In the genomic region with DNA sequence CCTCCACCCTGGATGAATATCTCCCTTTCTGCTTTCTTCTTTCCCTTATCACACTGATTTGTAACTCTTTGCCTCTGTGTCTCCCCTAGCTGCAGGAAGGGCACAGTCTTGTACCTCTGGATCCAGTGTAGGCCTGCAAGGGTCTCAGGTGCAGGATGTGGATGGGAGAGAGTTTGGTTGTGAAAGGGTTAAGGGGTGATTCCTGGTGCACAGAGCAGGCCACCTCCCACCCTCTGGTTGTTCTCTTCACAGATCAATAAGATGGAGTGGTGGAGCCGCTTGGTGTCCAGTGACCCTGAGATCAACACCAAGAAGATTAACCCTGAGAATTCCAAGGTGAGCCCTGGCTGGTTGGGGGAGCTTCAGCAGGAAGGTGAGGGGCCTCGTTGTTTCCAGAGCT, we compare ENCODE assay signal across 1 cellular context.
A peak's percentile ranks its signal among the peaks of the same experiment; 100 is the strongest.
TF ChIP-seq lines count a peak whose summit lies in the region.

No MANE protein-coding gene starts in this region.

TF ChIP-seq in HepG2, 621 proteins besides CTCF, POLR2A, EP300 and RAD21 (continued from another document):
- TF ChIP-seq, protein P1, sequence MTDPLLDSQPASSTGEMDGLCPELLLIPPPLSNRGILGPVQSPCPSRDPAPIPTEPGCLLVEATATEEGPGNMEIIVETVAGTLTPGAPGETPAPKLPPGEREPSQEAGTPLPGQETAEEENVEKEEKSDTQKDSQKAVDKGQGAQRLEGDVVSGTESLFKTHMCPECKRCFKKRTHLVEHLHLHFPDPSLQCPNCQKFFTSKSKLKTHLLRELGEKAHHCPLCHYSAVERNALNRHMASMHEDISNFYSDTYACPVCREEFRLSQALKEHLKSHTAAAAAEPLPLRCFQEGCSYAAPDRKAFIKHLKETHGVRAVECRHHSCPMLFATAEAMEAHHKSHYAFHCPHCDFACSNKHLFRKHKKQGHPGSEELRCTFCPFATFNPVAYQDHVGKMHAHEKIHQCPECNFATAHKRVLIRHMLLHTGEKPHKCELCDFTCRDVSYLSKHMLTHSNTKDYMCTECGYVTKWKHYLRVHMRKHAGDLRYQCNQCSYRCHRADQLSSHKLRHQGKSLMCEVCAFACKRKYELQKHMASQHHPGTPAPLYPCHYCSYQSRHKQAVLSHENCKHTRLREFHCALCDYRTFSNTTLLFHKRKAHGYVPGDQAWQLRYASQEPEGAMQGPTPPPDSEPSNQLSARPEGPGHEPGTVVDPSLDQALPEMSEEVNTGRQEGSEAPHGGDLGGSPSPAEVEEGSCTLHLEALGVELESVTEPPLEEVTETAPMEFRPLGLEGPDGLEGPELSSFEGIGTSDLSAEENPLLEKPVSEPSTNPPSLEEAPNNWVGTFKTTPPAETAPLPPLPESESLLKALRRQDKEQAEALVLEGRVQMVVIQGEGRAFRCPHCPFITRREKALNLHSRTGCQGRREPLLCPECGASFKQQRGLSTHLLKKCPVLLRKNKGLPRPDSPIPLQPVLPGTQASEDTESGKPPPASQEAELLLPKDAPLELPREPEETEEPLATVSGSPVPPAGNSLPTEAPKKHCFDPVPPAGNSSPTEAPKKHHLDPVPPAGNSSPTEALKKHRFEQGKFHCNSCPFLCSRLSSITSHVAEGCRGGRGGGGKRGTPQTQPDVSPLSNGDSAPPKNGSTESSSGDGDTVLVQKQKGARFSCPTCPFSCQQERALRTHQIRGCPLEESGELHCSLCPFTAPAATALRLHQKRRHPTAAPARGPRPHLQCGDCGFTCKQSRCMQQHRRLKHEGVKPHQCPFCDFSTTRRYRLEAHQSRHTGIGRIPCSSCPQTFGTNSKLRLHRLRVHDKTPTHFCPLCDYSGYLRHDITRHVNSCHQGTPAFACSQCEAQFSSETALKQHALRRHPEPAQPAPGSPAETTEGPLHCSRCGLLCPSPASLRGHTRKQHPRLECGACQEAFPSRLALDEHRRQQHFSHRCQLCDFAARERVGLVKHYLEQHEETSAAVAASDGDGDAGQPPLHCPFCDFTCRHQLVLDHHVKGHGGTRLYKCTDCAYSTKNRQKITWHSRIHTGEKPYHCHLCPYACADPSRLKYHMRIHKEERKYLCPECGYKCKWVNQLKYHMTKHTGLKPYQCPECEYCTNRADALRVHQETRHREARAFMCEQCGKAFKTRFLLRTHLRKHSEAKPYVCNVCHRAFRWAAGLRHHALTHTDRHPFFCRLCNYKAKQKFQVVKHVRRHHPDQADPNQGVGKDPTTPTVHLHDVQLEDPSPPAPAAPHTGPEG (CRISPR knock-in tag; IDR thresholded peaks at IDR 0.05) = no peak
- no peak for TF ChIP-seq ARHGAP35 (CRISPR knock-in tag; IDR thresholded peaks at IDR 0.05; ENCODE audit: borderline replicate concordance)
- TF ChIP-seq, protein P2, sequence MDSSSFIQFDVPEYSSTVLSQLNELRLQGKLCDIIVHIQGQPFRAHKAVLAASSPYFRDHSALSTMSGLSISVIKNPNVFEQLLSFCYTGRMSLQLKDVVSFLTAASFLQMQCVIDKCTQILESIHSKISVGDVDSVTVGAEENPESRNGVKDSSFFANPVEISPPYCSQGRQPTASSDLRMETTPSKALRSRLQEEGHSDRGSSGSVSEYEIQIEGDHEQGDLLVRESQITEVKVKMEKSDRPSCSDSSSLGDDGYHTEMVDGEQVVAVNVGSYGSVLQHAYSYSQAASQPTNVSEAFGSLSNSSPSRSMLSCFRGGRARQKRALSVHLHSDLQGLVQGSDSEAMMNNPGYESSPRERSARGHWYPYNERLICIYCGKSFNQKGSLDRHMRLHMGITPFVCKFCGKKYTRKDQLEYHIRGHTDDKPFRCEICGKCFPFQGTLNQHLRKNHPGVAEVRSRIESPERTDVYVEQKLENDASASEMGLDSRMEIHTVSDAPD (CRISPR knock-in tag; IDR thresholded peaks at IDR 0.05) = peak; percentile 94
- 0 out of 2 replicates have a peak, but pooled peaks have one; percentile 27 for TF ChIP-seq ZNF605 (CRISPR knock-in tag; IDR thresholded peaks at IDR 0.05)
- TF ChIP-seq, protein P3, sequence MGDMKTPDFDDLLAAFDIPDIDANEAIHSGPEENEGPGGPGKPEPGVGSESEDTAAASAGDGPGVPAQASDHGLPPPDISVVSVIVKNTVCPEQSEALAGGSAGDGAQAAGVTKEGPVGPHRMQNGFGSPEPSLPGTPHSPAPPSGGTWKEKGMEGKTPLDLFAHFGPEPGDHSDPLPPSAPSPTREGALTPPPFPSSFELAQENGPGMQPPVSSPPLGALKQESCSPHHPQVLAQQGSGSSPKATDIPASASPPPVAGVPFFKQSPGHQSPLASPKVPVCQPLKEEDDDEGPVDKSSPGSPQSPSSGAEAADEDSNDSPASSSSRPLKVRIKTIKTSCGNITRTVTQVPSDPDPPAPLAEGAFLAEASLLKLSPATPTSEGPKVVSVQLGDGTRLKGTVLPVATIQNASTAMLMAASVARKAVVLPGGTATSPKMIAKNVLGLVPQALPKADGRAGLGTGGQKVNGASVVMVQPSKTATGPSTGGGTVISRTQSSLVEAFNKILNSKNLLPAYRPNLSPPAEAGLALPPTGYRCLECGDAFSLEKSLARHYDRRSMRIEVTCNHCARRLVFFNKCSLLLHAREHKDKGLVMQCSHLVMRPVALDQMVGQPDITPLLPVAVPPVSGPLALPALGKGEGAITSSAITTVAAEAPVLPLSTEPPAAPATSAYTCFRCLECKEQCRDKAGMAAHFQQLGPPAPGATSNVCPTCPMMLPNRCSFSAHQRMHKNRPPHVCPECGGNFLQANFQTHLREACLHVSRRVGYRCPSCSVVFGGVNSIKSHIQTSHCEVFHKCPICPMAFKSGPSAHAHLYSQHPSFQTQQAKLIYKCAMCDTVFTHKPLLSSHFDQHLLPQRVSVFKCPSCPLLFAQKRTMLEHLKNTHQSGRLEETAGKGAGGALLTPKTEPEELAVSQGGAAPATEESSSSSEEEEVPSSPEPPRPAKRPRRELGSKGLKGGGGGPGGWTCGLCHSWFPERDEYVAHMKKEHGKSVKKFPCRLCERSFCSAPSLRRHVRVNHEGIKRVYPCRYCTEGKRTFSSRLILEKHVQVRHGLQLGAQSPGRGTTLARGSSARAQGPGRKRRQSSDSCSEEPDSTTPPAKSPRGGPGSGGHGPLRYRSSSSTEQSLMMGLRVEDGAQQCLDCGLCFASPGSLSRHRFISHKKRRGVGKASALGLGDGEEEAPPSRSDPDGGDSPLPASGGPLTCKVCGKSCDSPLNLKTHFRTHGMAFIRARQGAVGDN (CRISPR knock-in tag; IDR thresholded peaks at IDR 0.05) = no peak
- TF ChIP-seq ZNF335 (CRISPR knock-in tag; IDR thresholded peaks at IDR 0.05) = no peak
